Comparison of ENCODE assay signal across 1 cellular context in genomic region chr11:85724750-85725465, GRCh38.
TF ChIP-seq lines count a peak whose summit lies in the region.

No MANE protein-coding gene starts in this region.

TF ChIP-seq in A549, 52 proteins besides CTCF, POLR2A, EP300 and RAD21 (continued from another document):
- TF ChIP-seq, protein P1, sequence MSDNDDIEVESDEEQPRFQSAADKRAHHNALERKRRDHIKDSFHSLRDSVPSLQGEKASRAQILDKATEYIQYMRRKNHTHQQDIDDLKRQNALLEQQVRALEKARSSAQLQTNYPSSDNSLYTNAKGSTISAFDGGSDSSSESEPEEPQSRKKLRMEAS (IDR thresholded peaks at IDR 0.05), result no peak
- TF ChIP-seq HOXB13 (CRISPR knock-in tag; IDR thresholded peaks at IDR 0.05; ENCODE audit: low read depth), result no peak
- TF ChIP-seq, protein P2, sequence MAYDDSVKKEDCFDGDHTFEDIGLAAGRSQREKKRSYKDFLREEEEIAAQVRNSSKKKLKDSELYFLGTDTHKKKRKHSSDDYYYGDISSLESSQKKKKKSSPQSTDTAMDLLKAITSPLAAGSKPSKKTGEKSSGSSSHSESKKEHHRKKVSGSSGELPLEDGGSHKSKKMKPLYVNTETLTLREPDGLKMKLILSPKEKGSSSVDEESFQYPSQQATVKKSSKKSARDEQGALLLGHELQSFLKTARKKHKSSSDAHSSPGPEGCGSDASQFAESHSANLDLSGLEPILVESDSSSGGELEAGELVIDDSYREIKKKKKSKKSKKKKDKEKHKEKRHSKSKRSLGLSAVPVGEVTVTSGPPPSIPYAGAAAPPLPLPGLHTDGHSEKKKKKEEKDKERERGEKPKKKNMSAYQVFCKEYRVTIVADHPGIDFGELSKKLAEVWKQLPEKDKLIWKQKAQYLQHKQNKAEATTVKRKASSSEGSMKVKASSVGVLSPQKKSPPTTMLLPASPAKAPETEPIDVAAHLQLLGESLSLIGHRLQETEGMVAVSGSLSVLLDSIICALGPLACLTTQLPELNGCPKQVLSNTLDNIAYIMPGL (CRISPR knock-in tag; IDR thresholded peaks at IDR 0.05; ENCODE audit: borderline replicate concordance), result no peak
- TF ChIP-seq CBX2 (IDR thresholded peaks at IDR 0.05; ENCODE audit: borderline replicate concordance, low read depth), result no peak
- no peak for TF ChIP-seq SMC3 (IDR thresholded peaks at IDR 0.05)
- TF ChIP-seq SREBF2 (IDR thresholded peaks at IDR 0.05), result no peak
- TF ChIP-seq FOXS1 (CRISPR knock-in tag; IDR thresholded peaks at IDR 0.05), result no peak
- no peak for TF ChIP-seq HOXA7 (CRISPR knock-in tag; IDR thresholded peaks at IDR 0.05)
- TF ChIP-seq FOSL2 (IDR thresholded peaks at IDR 0.05), result no peak
- TF ChIP-seq FOSL2 (CRISPR knock-in tag; IDR thresholded peaks at IDR 0.05), result no peak
- no peak for TF ChIP-seq BCL3 (IDR thresholded peaks at IDR 0.05)
- TF ChIP-seq, protein P3, sequence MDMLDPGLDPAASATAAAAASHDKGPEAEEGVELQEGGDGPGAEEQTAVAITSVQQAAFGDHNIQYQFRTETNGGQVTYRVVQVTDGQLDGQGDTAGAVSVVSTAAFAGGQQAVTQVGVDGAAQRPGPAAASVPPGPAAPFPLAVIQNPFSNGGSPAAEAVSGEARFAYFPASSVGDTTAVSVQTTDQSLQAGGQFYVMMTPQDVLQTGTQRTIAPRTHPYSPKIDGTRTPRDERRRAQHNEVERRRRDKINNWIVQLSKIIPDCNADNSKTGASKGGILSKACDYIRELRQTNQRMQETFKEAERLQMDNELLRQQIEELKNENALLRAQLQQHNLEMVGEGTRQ (IDR thresholded peaks at IDR 0.05), result no peak
- TF ChIP-seq RARB (CRISPR knock-in tag; IDR thresholded peaks at IDR 0.05), result no peak
- no peak for TF ChIP-seq RNF2 (IDR thresholded peaks at IDR 0.05; ENCODE audit: borderline replicate concordance, low read depth)
- no peak for TF ChIP-seq HDAC2 (IDR thresholded peaks at IDR 0.05)
- TF ChIP-seq E2F6 (IDR thresholded peaks at IDR 0.05; ENCODE audit: borderline replicate concordance, low read depth), result no peak
- TF ChIP-seq EHMT2 (IDR thresholded peaks at IDR 0.05; ENCODE audit: low read depth), result no peak
